In genomic region chr10:814536-815302, GRCh38 we compare ENCODE assay signal across 15 cellular contexts.
DNase-seq lines count a peak whose midpoint lies in the region; FAIRE-seq and TF ChIP-seq lines count a peak whose summit lies in the region.
"Had no signal": no experiment of that assay in that cellular context is flagged by ENCODE, and none has a peak within 500 bp of the region (broad histone marks: within the 10 kb centered on the region; RNA-seq: fewer than 3 reads in every experiment).

No MANE protein-coding gene starts in this region.

- no peak overlapping the region for H3K18ac ChIP-seq in trophoblast cell (ENCODE audit: low read length)

- peaks cover 0 to under 1% of the 10 kb centered on the region in 2 experiments for H3K4me1 ChIP-seq in trophoblast cell (ENCODE audit: control insufficient read depth in 1 of 2, insufficient read depth in 2 of 2, low read length in 2 of 2)
- H3K4me1 ChIP-seq: BE2C, HAP-1 had no signal

- WGBS in trophoblast cell (ENCODE audit: extremely low coverage, insufficient coverage, insufficient read length): no CpG with 5 or more reads among the region's 34 CpGs

- no peaks in the 10 kb centered on the region for H3K27me3 Mint-ChIP-seq in activated naive CD4-positive, alpha-beta T cell treated with anti-CD3 and anti-CD28 coated beads, Interleukin-2, amount 50 U/mL, for 24 hours
- H3K27me3 Mint-ChIP-seq in activated CD4-positive, alpha-beta memory T cell treated with anti-CD3 and anti-CD28 coated beads for 36 hours: no peaks in the 10 kb centered on the region
- H3K27me3 Mint-ChIP-seq: CD4-positive, alpha-beta memory T cell had no signal

- H3K27ac ChIP-seq in trophoblast cell (ENCODE audit: low read depth, low read length): no peak overlapping the region
- H3K27ac ChIP-seq: C4-2B had no signal

- no peak overlapping the region for H4K8ac ChIP-seq in trophoblast cell (ENCODE audit: low read depth, low read length)

- H3K4me1 Mint-ChIP-seq in activated naive CD4-positive, alpha-beta T cell treated with anti-CD3 and anti-CD28 coated beads, Interleukin-2, amount 50 U/mL, for 24 hours: no peaks in the 10 kb centered on the region
- H3K4me1 Mint-ChIP-seq in activated CD4-positive, alpha-beta memory T cell treated with anti-CD3 and anti-CD28 coated beads for 36 hours (ENCODE audit: low read depth): no peaks in the 10 kb centered on the region

- no peak overlapping the region for H3K4me3 Mint-ChIP-seq in activated naive CD4-positive, alpha-beta T cell treated with anti-CD3 and anti-CD28 coated beads, Interleukin-2, amount 50 U/mL, for 24 hours
- H3K4me3 Mint-ChIP-seq in activated CD4-positive, alpha-beta memory T cell treated with anti-CD3 and anti-CD28 coated beads for 36 hours: no peak overlapping the region
- H3K4me3 Mint-ChIP-seq: CD4-positive, alpha-beta memory T cell had no signal

- no peak overlapping the region for H2AK5ac ChIP-seq in trophoblast cell (ENCODE audit: low read length)

- H2BK120ac ChIP-seq in trophoblast cell (ENCODE audit: insufficient read depth, low read length, poor library complexity): no peak overlapping the region

- no peak for DNase-seq in activated naive CD4-positive, alpha-beta T cell treated with anti-CD3 and anti-CD28 coated beads, Interleukin-2, amount 50 U/mL, for 16 hours
- DNase-seq in bronchial epithelial cell (ENCODE audit: low read depth) (no peak), trophoblast cell (no peak), RCC 7860 (ENCODE audit: low spot score) (no peak), HTR-8/SVneo (ENCODE audit: insufficient read length, low spot score) (no peak)
- no peak for DNase-seq in activated CD4-positive, alpha-beta memory T cell treated with anti-CD3 and anti-CD28 coated beads for 36 hours
- DNase-seq: BE2C; CD4-positive, alpha-beta memory T cell; DMS79; GOT3 had no signal

- H3K79me1 ChIP-seq in trophoblast cell (ENCODE audit: low read length): no peaks in the 10 kb centered on the region

- no peaks in the 10 kb centered on the region for H3K79me2 ChIP-seq in trophoblast cell (ENCODE audit: control insufficient read depth, insufficient read depth, low read length, poor library complexity)

- H3K27ac Mint-ChIP-seq in activated naive CD4-positive, alpha-beta T cell treated with anti-CD3 and anti-CD28 coated beads, Interleukin-2, amount 50 U/mL, for 24 hours: peak overlapping the region; percentile 19
- no peak overlapping the region for H3K27ac Mint-ChIP-seq in activated CD4-positive, alpha-beta memory T cell treated with anti-CD3 and anti-CD28 coated beads for 36 hours

- peaks cover 9% of the 10 kb centered on the region for H3K36me3 Mint-ChIP-seq in activated naive CD4-positive, alpha-beta T cell treated with anti-CD3 and anti-CD28 coated beads, Interleukin-2, amount 50 U/mL, for 24 hours
- H3K36me3 Mint-ChIP-seq in activated CD4-positive, alpha-beta memory T cell treated with anti-CD3 and anti-CD28 coated beads for 36 hours: peaks cover 50% of the 10 kb centered on the region

- H3K23ac ChIP-seq in trophoblast cell (ENCODE audit: low read length): no peak overlapping the region

- no peaks in the 10 kb centered on the region for H3K9me3 ChIP-seq in trophoblast cell (ENCODE audit: insufficient read depth, low read depth, low read length)
- H3K9me3 ChIP-seq: BE2C, HAP-1 had no signal

- POLR2A ChIA-PET in activated CD4-positive, alpha-beta memory T cell treated with anti-CD3 and anti-CD28 coated beads for 36 hours (lab: Charles Lee): no interaction called here

- FAIRE-seq in bronchial epithelial cell (lab: Jason Lieb, UNC) (peak; percentile 73), RCC 7860 (lab: Jason Lieb, UNC) (no peak), HTR-8/SVneo (lab: Jason Lieb, UNC) (no peak)
- FAIRE-seq: A204.1, GM12878 had no signal

- H3K9ac ChIP-seq in trophoblast cell (ENCODE audit: low read length): no peak overlapping the region

- no peak for TF ChIP-seq CTCF in bronchial epithelial cell (IDR thresholded peaks at IDR 0.05; ENCODE audit: insufficient read depth, low read length, severe bottlenecking)

- no peak overlapping the region for H3K4me3 ChIP-seq in bronchial epithelial cell (ENCODE audit: low read depth, low read length)
- peak overlapping the region; percentile 15 for H3K4me3 ChIP-seq in trophoblast cell (ENCODE audit: low read depth, low read length)
- H3K4me3 ChIP-seq: GM12878, HAP-1 had no signal

- no peaks in the 10 kb centered on the region for H3K9me3 Mint-ChIP-seq in activated naive CD4-positive, alpha-beta T cell treated with anti-CD3 and anti-CD28 coated beads, Interleukin-2, amount 50 U/mL, for 24 hours
- H3K9me3 Mint-ChIP-seq in activated CD4-positive, alpha-beta memory T cell treated with anti-CD3 and anti-CD28 coated beads for 36 hours: no peaks in the 10 kb centered on the region
- H3K9me3 Mint-ChIP-seq: CD4-positive, alpha-beta memory T cell had no signal

- CTCF ChIA-PET in activated CD4-positive, alpha-beta memory T cell treated with anti-CD3 and anti-CD28 coated beads for 36 hours (lab: Charles Lee): no interaction called here

- H3K27me3 ChIP-seq in bronchial epithelial cell (ENCODE audit: control insufficient read depth, insufficient read depth, low read length) (no peaks in the 10 kb centered on the region), trophoblast cell (ENCODE audit: insufficient read depth, low read length) (no peaks in the 10 kb centered on the region)
- H3K27me3 ChIP-seq: BE2C had no signal

- H3K36me3 ChIP-seq in bronchial epithelial cell (ENCODE audit: control insufficient read depth, insufficient read depth, low read length) (peaks cover 41% of the 10 kb centered on the region), trophoblast cell (ENCODE audit: control insufficient read depth in 1 of 2, insufficient read depth in 2 of 2, low read length in 2 of 2) (peaks cover 59 to 67% of the 10 kb centered on the region in 2 experiments)

- no peak overlapping the region for H3K14ac ChIP-seq in trophoblast cell (ENCODE audit: low read length)

- H3K4ac ChIP-seq in trophoblast cell (ENCODE audit: low read depth, low read length): no peak overlapping the region

- no peak overlapping the region for H2AFZ ChIP-seq in trophoblast cell (ENCODE audit: insufficient read depth, low read length, poor library complexity)

- H3K4me2 ChIP-seq in trophoblast cell (ENCODE audit: low read length): no peak overlapping the region

- no peak overlapping the region for H4K91ac ChIP-seq in trophoblast cell (ENCODE audit: low read depth, low read length)

- intact Hi-C loops in activated CD4-positive, alpha-beta memory T cell treated with anti-CD3 and anti-CD28 coated beads for 36 hours (cut with micrococcal nuclease): no loop called here

- H2BK12ac ChIP-seq in trophoblast cell (ENCODE audit: low read length): no peak overlapping the region

- H2BK5ac ChIP-seq in trophoblast cell (ENCODE audit: low read depth, low read length, poor library complexity): no peak overlapping the region

- no peak overlapping the region for H4K12ac ChIP-seq in trophoblast cell (ENCODE audit: low read depth, low read length)
